Comparison of ENCODE assay signal across 1 cellular context in the genomic region with DNA sequence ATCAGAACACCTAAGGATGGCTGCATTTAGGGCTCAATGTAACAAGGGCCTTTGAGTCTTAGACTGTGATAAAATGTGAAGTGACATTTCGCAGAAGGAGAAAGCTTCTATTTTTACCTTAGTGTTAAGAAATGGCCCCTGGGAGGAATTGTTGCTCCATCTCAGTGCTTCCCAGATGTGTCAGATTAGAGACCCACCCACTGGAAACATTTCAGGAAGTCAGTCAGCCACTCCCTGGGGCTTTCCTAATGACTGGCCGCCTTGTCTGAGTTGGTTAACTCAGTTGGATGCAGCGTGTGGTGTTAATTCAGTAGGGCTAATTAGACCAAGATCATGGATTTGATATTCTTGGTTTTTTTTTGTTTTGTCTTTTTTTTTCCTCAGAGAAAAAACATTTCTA.
TF ChIP-seq lines count a peak whose summit lies in the region.

No MANE protein-coding gene starts in this region.

TF ChIP-seq in GM23338, 12 proteins besides CTCF, POLR2A, EP300 and RAD21 (continued from another document):
- TF ChIP-seq ZNF462 (CRISPR knock-in tag; IDR thresholded peaks at IDR 0.05): no peak
- TF ChIP-seq CREB1 (CRISPR knock-in tag; IDR thresholded peaks at IDR 0.05; ENCODE audit: low read depth): no peak
- TF ChIP-seq ZNF331 (CRISPR knock-in tag; IDR thresholded peaks at IDR 0.05; ENCODE audit: low read depth): no peak
- TF ChIP-seq STAT1 (IDR thresholded peaks at IDR 0.05; ENCODE audit: unreplicated experiment): no peak
- TF ChIP-seq, protein P1, sequence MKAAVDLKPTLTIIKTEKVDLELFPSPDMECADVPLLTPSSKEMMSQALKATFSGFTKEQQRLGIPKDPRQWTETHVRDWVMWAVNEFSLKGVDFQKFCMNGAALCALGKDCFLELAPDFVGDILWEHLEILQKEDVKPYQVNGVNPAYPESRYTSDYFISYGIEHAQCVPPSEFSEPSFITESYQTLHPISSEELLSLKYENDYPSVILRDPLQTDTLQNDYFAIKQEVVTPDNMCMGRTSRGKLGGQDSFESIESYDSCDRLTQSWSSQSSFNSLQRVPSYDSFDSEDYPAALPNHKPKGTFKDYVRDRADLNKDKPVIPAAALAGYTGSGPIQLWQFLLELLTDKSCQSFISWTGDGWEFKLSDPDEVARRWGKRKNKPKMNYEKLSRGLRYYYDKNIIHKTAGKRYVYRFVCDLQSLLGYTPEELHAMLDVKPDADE (IDR thresholded peaks at IDR 0.05): no peak
- no peak for TF ChIP-seq EZH2 (IDR thresholded peaks at IDR 0.05; ENCODE audit: low read depth, unreplicated experiment)
- no peak for TF ChIP-seq EZH2phosphoT487 (IDR thresholded peaks at IDR 0.05; ENCODE audit: unreplicated experiment)
- TF ChIP-seq NANOG (IDR thresholded peaks at IDR 0.05; ENCODE audit: borderline replicate concordance): no peak
